ENCODE assay signal across 8 cellular contexts in genomic region chr17:81890447-81891302, GRCh38. TPM values are rescaled to one million over a fixed set of nuclear protein-coding genes. Genes with fewer than 3 reads are reported as not detected.
DNase-seq lines count a peak whose midpoint lies in the region; ATAC-seq and TF ChIP-seq lines count a peak whose summit lies in the region.

No MANE protein-coding gene starts in this region.

- H3K27ac Mint-ChIP-seq in CD8-positive, alpha-beta T cell = peak overlapping the region; percentile 95
- H3K27ac Mint-ChIP-seq in T-helper 2 cell treated with Interferon-gamma antibody and Interleukin-4, amounts not matched to agents 5 μg/mL and 100 μg/mL, for 36 hours = peak overlapping the region; percentile 95

- intact Hi-C loops in CD8-positive, alpha-beta T cell (cut with DNase I, micrococcal nuclease) = loop anchor here (1.0 to 5.0 kb wide), 7 partner anchors 19 to 207 kb away; partner anchors contain the start of genes ARHGDIA (in 2 of the 2), MAFG (in 2 of the 2), MCRIP1 (in 2 of the 2) and P4HB (in 2 of the 2)
- intact Hi-C loops in esophagus squamous epithelium (cut with DNase I) = no loop called here
- intact Hi-C loops in psoas muscle (cut with DNase I) = no loop called here

- peaks cover 43% of the 10 kb centered on the region for H3K36me3 ChIP-seq in CD8-positive, alpha-beta T cell (ENCODE audit: insufficient read depth, low read length)
- H3K36me3 ChIP-seq in HAP-1 (replicated peaks) = peaks cover 61% of the 10 kb centered on the region
- H3K36me3 ChIP-seq in esophagus squamous epithelium = peaks cover 33 to 68% (median 43%) of the 10 kb centered on the region in 3 donors
- H3K36me3 ChIP-seq in psoas muscle (ENCODE audit: insufficient read depth in 1 of 2, low read depth in 1 of 2) = peaks cover 0 to 64% of the 10 kb centered on the region in 2 donors

- no peak for TF ChIP-seq CTCF in CD8-positive, alpha-beta T cell (IDR thresholded peaks at IDR 0.05)
- TF ChIP-seq CTCF in esophagus squamous epithelium (IDR thresholded peaks at IDR 0.05) = no peak
- no peak for TF ChIP-seq CTCF in psoas muscle (IDR thresholded peaks at IDR 0.05)

- no peak for TF ChIP-seq POLR2A in esophagus squamous epithelium (IDR thresholded peaks at IDR 0.05)

- peaks cover 55% of the 10 kb centered on the region for H3K36me3 Mint-ChIP-seq in CD8-positive, alpha-beta T cell
- H3K36me3 Mint-ChIP-seq in T-helper 2 cell treated with Interferon-gamma antibody and Interleukin-4, amounts not matched to agents 5 μg/mL and 100 μg/mL, for 36 hours (ENCODE audit: low read depth) = peaks cover 47% of the 10 kb centered on the region

- peak overlapping the region; percentile 57 for H3K27ac ChIP-seq in CD8-positive, alpha-beta T cell (ENCODE audit: low read depth, low read length)
- H3K27ac ChIP-seq in esophagus squamous epithelium (peak overlapping the region; percentile 87 to 98 (median 94)), psoas muscle (peak overlapping the region; percentile 89)

- no peaks in the 10 kb centered on the region for H3K27me3 Mint-ChIP-seq in CD8-positive, alpha-beta T cell (ENCODE audit: low read depth)
- no peaks in the 10 kb centered on the region for H3K27me3 Mint-ChIP-seq in T-helper 2 cell treated with Interferon-gamma antibody and Interleukin-4, amounts not matched to agents 5 μg/mL and 100 μg/mL, for 36 hours (ENCODE audit: low read depth)

- POLR2A ChIA-PET in CD8-positive, alpha-beta T cell (lab: Charles Lee) = interaction anchor here (0.6 to 1.7 kb wide), 2 partner anchors 17 to 27 kb away, joined by 3 to 6 read pairs; no protein-coding TSS in a partner anchor

- in situ Hi-C loops in HAP-1 (cut with MboI; ENCODE audit: low sequenced_read_pairs) = no loop called here

- H3K9me3 Mint-ChIP-seq in CD8-positive, alpha-beta T cell = no peaks in the 10 kb centered on the region
- no peaks in the 10 kb centered on the region for H3K9me3 Mint-ChIP-seq in T-helper 2 cell treated with Interferon-gamma antibody and Interleukin-4, amounts not matched to agents 5 μg/mL and 100 μg/mL, for 36 hours

- peaks cover 23% of the 10 kb centered on the region for H3K4me1 Mint-ChIP-seq in CD8-positive, alpha-beta T cell (ENCODE audit: low read depth)
- peaks cover 5% of the 10 kb centered on the region for H3K4me1 Mint-ChIP-seq in T-helper 2 cell treated with Interferon-gamma antibody and Interleukin-4, amounts not matched to agents 5 μg/mL and 100 μg/mL, for 36 hours (ENCODE audit: low read depth)

- H3K4me3 Mint-ChIP-seq in CD8-positive, alpha-beta T cell = peak overlapping the region; percentile 87
- H3K4me3 Mint-ChIP-seq in T-helper 2 cell treated with Interferon-gamma antibody and Interleukin-4, amounts not matched to agents 5 μg/mL and 100 μg/mL, for 36 hours = peak overlapping the region; percentile 90

- H3K4me1 ChIP-seq in CD8-positive, alpha-beta T cell (ENCODE audit: insufficient read depth, low read length) = peaks cover 19% of the 10 kb centered on the region
- H3K4me1 ChIP-seq in HAP-1 (peaks cover 7% of the 10 kb centered on the region), esophagus squamous epithelium (peaks cover 22 to 52% (median 26%) of the 10 kb centered on the region in 3 donors), psoas muscle (peaks cover 38% of the 10 kb centered on the region)

- CTCF ChIA-PET in CD8-positive, alpha-beta T cell (lab: Charles Lee) = interaction anchor here (1.8 kb wide), 1 partner anchor 21 kb away, joined by 4 read pairs; no protein-coding TSS in a partner anchor

- no peaks in the 10 kb centered on the region for H3K9me3 ChIP-seq in CD8-positive, alpha-beta T cell (ENCODE audit: low read length)
- H3K9me3 ChIP-seq in HAP-1 (no peaks in the 10 kb centered on the region), esophagus squamous epithelium (no peaks in the 10 kb centered on the region), psoas muscle (no peaks in the 10 kb centered on the region)

- no peak for ATAC-seq in CD8-positive, alpha-beta T cell
- ATAC-seq in psoas muscle (no peak), GM18868 (IDR thresholded peaks at IDR 0.05; ENCODE audit: unreplicated experiment) (no peak)

- H3K4me3 ChIP-seq in CD8-positive, alpha-beta T cell (ENCODE audit: low read depth, low read length) = peak overlapping the region; percentile 53
- H3K4me3 ChIP-seq in HAP-1 (peak overlapping the region; percentile 84), esophagus squamous epithelium (peak overlapping the region; percentile 64 to 99 (median 78)), psoas muscle (peak overlapping the region; percentile 94)

- peak in 1 of 7 experiments; percentile 26 for DNase-seq in CD8-positive, alpha-beta T cell
- no peak for DNase-seq in HAP-1 (ENCODE audit: low spot score in 2 of 2)
- no peak for DNase-seq in T-helper 2 cell treated with Interferon-gamma antibody and Interleukin-4, amounts not matched to agents 5 μg/mL and 100 μg/mL, for 36 hours (ENCODE audit: low spot score)
- no peak for DNase-seq in esophagus squamous epithelium (lab: John Stamatoyannopoulos, UW)
- DNase-seq in psoas muscle = no peak
- DNase-seq in iPS-NIHi11 (ENCODE audit: low spot score) = no peak
- no peak for DNase-seq in activated gamma-delta T cell treated with Interleukin-2 at 50 U/mL for 16 hours

- 15 to 56% methylated on average over 5 to 21 of the region's 69 CpGs for WGBS in esophagus squamous epithelium, 2 donors
- WGBS in psoas muscle, 3 donors = 7 to 10% (median 8%) methylated on average over 45 to 69 of the region's 69 CpGs

- H3K27me3 ChIP-seq in CD8-positive, alpha-beta T cell (ENCODE audit: insufficient read depth, low read length) = no peaks in the 10 kb centered on the region
- H3K27me3 ChIP-seq in HAP-1 (ENCODE audit: low read depth) (no peaks in the 10 kb centered on the region), esophagus squamous epithelium (no peaks in the 10 kb centered on the region), psoas muscle (ENCODE audit: insufficient read depth in 3 of 3, low read length in 2 of 3) (no peaks in the 10 kb centered on the region)

RNA-seq across cellular contexts. Expression of gene ALYREF, which starts 0.7 kb away (rescaled TPM):
- total RNA-seq in CD8-positive, alpha-beta T cell = 100 to 1,000 TPM in 1 of 2 experiments, 10 to 100 TPM in 1; 95.8 to 118 TPM
- 100 to 1,000 TPM in 2 of 4 donors, 10 to 100 TPM in 2; 75.3 to 133 (median 95.0) TPM for total RNA-seq in esophagus squamous epithelium
- total RNA-seq in psoas muscle = 10 to 100 TPM; 23.0 to 58.4 (median 47.1) TPM
- polyA plus RNA-seq in psoas muscle = 10 to 100 TPM; 37.5 to 79.8 (median 43.8) TPM

RNA-seq across cellular contexts. Expression of gene ANAPC11, which starts 0.8 kb away (rescaled TPM):
- total RNA-seq in CD8-positive, alpha-beta T cell = 10 to 100 TPM; 30.0 to 30.4 TPM
- total RNA-seq in esophagus squamous epithelium = 100 to 1,000 TPM in 3 of 4 donors, 10 to 100 TPM in 1; 92.9 to 133 (median 104) TPM
- 100 to 1,000 TPM; 118 to 208 (median 135) TPM for total RNA-seq in psoas muscle
- polyA plus RNA-seq in psoas muscle = 100 to 1,000 TPM; 273 to 369 (median 323) TPM

RNA-seq across cellular contexts. Expression of gene NPB, which starts 11.4 kb away (rescaled TPM):
- under 1 TPM in 1 of 2 experiments, not detected in 1; 0.38 TPM for total RNA-seq in CD8-positive, alpha-beta T cell
- total RNA-seq in esophagus squamous epithelium = 1 to 10 TPM in 3 of 4 donors, under 1 TPM in 1; 0.53 to 7.4 (median 1.5) TPM
- under 1 TPM; 0.42 to 0.78 (median 0.55) TPM for total RNA-seq in psoas muscle
- polyA plus RNA-seq in psoas muscle = 1 to 10 TPM in 1 of 3 donors, under 1 TPM in 2; 0.73 to 2.9 (median 0.76) TPM

RNA-seq across cellular contexts. Expression of gene ARHGDIA, which starts 19.5 kb away (rescaled TPM):
- 100 to 1,000 TPM; 777 to 791 TPM for total RNA-seq in CD8-positive, alpha-beta T cell
- total RNA-seq in esophagus squamous epithelium = 100 to 1,000 TPM; 166 to 239 (median 176) TPM
- 100 to 1,000 TPM in 3 of 4 donors, 10 to 100 TPM in 1; 88.3 to 192 (median 160) TPM for total RNA-seq in psoas muscle
- polyA plus RNA-seq in psoas muscle = 100 to 1,000 TPM in 2 of 3 donors, 10 to 100 TPM in 1; 79.1 to 268 (median 100) TPM

RNA-seq across cellular contexts. Expression of gene PCYT2, which starts 20.5 kb away (rescaled TPM):
- 10 to 100 TPM; 18.0 to 18.1 TPM for total RNA-seq in CD8-positive, alpha-beta T cell
- total RNA-seq in esophagus squamous epithelium = 10 to 100 TPM; 18.6 to 38.5 (median 34.6) TPM
- 10 to 100 TPM; 10.2 to 26.9 (median 19.2) TPM for total RNA-seq in psoas muscle
- 10 to 100 TPM; 13.2 to 14.1 (median 13.3) TPM for polyA plus RNA-seq in psoas muscle

Comparison
In these comparisons a context has a peak if more than half of its experiments do, and no peak if none do; other contexts are left out.
1. intact Hi-C loops: an anchor here in CD8-positive, alpha-beta T cell (1.0 to 5.0 kb wide); none called in esophagus squamous epithelium and psoas muscle.